11 cellular contexts compared by ENCODE assay signal in genomic region chr2:200300650-200301314, GRCh38. TPM values are rescaled to one million over a fixed set of nuclear protein-coding genes. Genes with fewer than 3 reads are reported as not detected.
A peak's percentile ranks its signal among the peaks of the same experiment; 100 is the strongest.
DNase-seq lines count a peak whose midpoint lies in the region; ATAC-seq, FAIRE-seq and TF ChIP-seq lines count a peak whose summit lies in the region.
"Had no signal": no experiment of that assay in that cellular context is flagged by ENCODE, and none has a peak within 500 bp of the region (broad histone marks: within the 10 kb centered on the region; RNA-seq: fewer than 3 reads in every experiment).

No MANE protein-coding gene starts in this region.

- H4K20me1 ChIP-seq in SK-N-SH (ENCODE audit: insufficient read depth) = no peaks in the 10 kb centered on the region

- no peak overlapping the region for H3K4me2 ChIP-seq in SK-N-SH

- WGBS in SK-N-SH (ENCODE audit: low lambda C conversion rate) = 80% methylated on average over 4 of the region's 4 CpGs
- 56 to 61% methylated on average over 4 of the region's 4 CpGs for WGBS in heart right ventricle, 2 donors

- POLR2A ChIA-PET in SK-N-SH (lab: Yijun Ruan, JAX) = no interaction called here

- H3K4me3 ChIP-seq in SK-N-SH (ENCODE audit: low read depth in 2 of 2, low read length in 1 of 2) (no peak overlapping the region), heart right ventricle (no peak overlapping the region)
- H3K4me3 ChIP-seq: sigmoid colon had no signal

- no peak overlapping the region for H3K9ac ChIP-seq in SK-N-SH

- H3K27me3 ChIP-seq in SK-N-SH (ENCODE audit: insufficient read depth) (no peaks in the 10 kb centered on the region), heart right ventricle (no peaks in the 10 kb centered on the region)
- H3K27me3 ChIP-seq: sigmoid colon had no signal

- TF ChIP-seq EP300 in SK-N-SH (IDR thresholded peaks at IDR 0.05; ENCODE audit: borderline replicate concordance in 1 of 2, low read depth in 1 of 2, low read length in 1 of 2) = peak in 1 of 2 experiments; percentile 30; a peak in 1 of 4 replicates

- H3K79me2 ChIP-seq in SK-N-SH (ENCODE audit: insufficient read depth) = 0 out of 2 replicates have a peak, but pooled peaks cover 1% of the 10 kb centered on the region

- no peaks in the 10 kb centered on the region for H3K36me3 ChIP-seq in SK-N-SH (replicated peaks in 1 of 2; ENCODE audit: control insufficient read depth in 1 of 2, insufficient read depth in 2 of 2, low read length in 1 of 2)
- H3K36me3 ChIP-seq in heart right ventricle = no peaks in the 10 kb centered on the region
- H3K36me3 ChIP-seq: sigmoid colon had no signal

- TF ChIP-seq RAD21 in SK-N-SH (IDR thresholded peaks at IDR 0.05; ENCODE audit: low read length) = no peak

- no peaks in the 10 kb centered on the region for H3K9me3 ChIP-seq in SK-N-SH
- no peaks in the 10 kb centered on the region for H3K9me3 ChIP-seq in heart right ventricle
- H3K9me3 ChIP-seq: sigmoid colon had no signal

- CTCF ChIA-PET in SK-N-SH (lab: Yijun Ruan, JAX) = interaction anchor here (1.4 kb wide), 1 partner anchor 180 kb away, joined by 4 read pairs; no protein-coding TSS in a partner anchor

- H3K9me2 ChIP-seq in SK-N-SH = no peaks in the 10 kb centered on the region

- FAIRE-seq in urothelium cell line (lab: Jason Lieb, UNC) = no peak
- no peak for FAIRE-seq in frontal cortex (lab: Jason Lieb, UNC)

- intact Hi-C loops in heart right ventricle (cut with DNase I) = loop anchor here in 7 of 10 donors (2.0 to 10.0 kb wide), 7 partner anchors 74 to 316 kb away; no protein-coding TSS in a partner anchor

- no peak overlapping the region for H3K27ac ChIP-seq in SK-N-SH (ENCODE audit: low read depth in 2 of 2, low read length in 1 of 2)
- no peak overlapping the region for H3K27ac ChIP-seq in heart right ventricle
- H3K27ac ChIP-seq: sigmoid colon had no signal

- H3F3A ChIP-seq in SK-N-SH (replicated peaks; ENCODE audit: insufficient read depth) = peaks cover 21% of the 10 kb centered on the region

- no peak for TF ChIP-seq CTCF in SK-N-SH (IDR thresholded peaks at IDR 0.05)
- no peak for TF ChIP-seq CTCF in heart right ventricle (IDR thresholded peaks at IDR 0.05)

- ATAC-seq in heart right ventricle (peak in 6 of 8 donors; percentile 45 to 87 (median 65)), HG02571 (IDR thresholded peaks at IDR 0.05; ENCODE audit: unreplicated experiment) (no peak)

- H2AFZ ChIP-seq in SK-N-SH (ENCODE audit: low read depth) = no peak overlapping the region; the same call in 1 of the 2 replicates

- DNase-seq in NCI-H748 (lab: John Stamatoyannopoulos, UW; ENCODE audit: unreplicated experiment) = peak; percentile 52
- no peak for DNase-seq in NCI-H748 treated with DMSO at 0.1 percent for 48 hours (lab: John Stamatoyannopoulos, UW)
- no peak for DNase-seq in SK-N-SH
- DNase-seq in heart right ventricle = no peak
- peak; percentile 83 for DNase-seq in urothelium cell line (ENCODE audit: low spot score)
- DNase-seq in NCI-H1436 treated with DMSO at 0.1 percent for 48 hours (lab: John Stamatoyannopoulos, UW) = no peak
- DNase-seq in frontal cortex (ENCODE audit: low spot score in 2 of 2) = no peak
- DNase-seq: NCI-H510A, sigmoid colon, T1000 had no signal

- H3K4me1 ChIP-seq in SK-N-SH (ENCODE audit: control insufficient read depth in 1 of 2, insufficient read depth in 2 of 2, low read depth in 1 of 2, low read length in 1 of 2) (peaks cover 0 to 2% of the 10 kb centered on the region in 2 experiments; a peak in 2 of 4 replicates), heart right ventricle (peaks cover 0 to 22% (median 6%) of the 10 kb centered on the region in 9 donors)

TF ChIP-seq in SK-N-SH, 30 proteins besides CTCF, POLR2A, EP300 and RAD21 (continues in another document):
- TF ChIP-seq TEAD4 (IDR thresholded peaks at IDR 0.05; ENCODE audit: borderline replicate concordance, insufficient read depth) = no peak
- no peak for TF ChIP-seq REST (IDR thresholded peaks at IDR 0.05; ENCODE audit: low read depth, low read length)
- TF ChIP-seq TCF12 (IDR thresholded peaks at IDR 0.05) = peak; percentile 62
- TF ChIP-seq, protein P1, sequence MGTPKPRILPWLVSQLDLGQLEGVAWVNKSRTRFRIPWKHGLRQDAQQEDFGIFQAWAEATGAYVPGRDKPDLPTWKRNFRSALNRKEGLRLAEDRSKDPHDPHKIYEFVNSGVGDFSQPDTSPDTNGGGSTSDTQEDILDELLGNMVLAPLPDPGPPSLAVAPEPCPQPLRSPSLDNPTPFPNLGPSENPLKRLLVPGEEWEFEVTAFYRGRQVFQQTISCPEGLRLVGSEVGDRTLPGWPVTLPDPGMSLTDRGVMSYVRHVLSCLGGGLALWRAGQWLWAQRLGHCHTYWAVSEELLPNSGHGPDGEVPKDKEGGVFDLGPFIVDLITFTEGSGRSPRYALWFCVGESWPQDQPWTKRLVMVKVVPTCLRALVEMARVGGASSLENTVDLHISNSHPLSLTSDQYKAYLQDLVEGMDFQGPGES (IDR thresholded peaks at IDR 0.05; ENCODE audit: low read depth, low read length) = no peak
- TF ChIP-seq FOSL2 (IDR thresholded peaks at IDR 0.05; ENCODE audit: borderline replicate concordance, low read depth) = peak; percentile 76
- peak; percentile 75 for TF ChIP-seq JUND (IDR thresholded peaks at IDR 0.05)
- TF ChIP-seq RCOR1 (IDR thresholded peaks at IDR 0.05; ENCODE audit: low read length) = no peak
- no peak for TF ChIP-seq GATA2 (CRISPR knock-in tag; IDR thresholded peaks at IDR 0.05)
- TF ChIP-seq FOXM1 (IDR thresholded peaks at IDR 0.05; ENCODE audit: low read depth) = no peak
- no peak for TF ChIP-seq POLR2AphosphoS5 (IDR thresholded peaks at IDR 0.05; ENCODE audit: low read depth, low read length)
- TF ChIP-seq SMC3 (IDR thresholded peaks at IDR 0.05; ENCODE audit: low read depth, low read length) = no peak
- no peak for TF ChIP-seq MXI1 (IDR thresholded peaks at IDR 0.05; ENCODE audit: low read depth, low read length)
- no peak for TF ChIP-seq NRF1 (IDR thresholded peaks at IDR 0.05; ENCODE audit: low read depth, low read length)
- no peak for TF ChIP-seq ZBTB33 (IDR thresholded peaks at IDR 0.05; ENCODE audit: borderline replicate concordance, low read depth)
- TF ChIP-seq FOXJ3 (CRISPR knock-in tag; IDR thresholded peaks at IDR 0.05) = no peak
- TF ChIP-seq, protein P2, sequence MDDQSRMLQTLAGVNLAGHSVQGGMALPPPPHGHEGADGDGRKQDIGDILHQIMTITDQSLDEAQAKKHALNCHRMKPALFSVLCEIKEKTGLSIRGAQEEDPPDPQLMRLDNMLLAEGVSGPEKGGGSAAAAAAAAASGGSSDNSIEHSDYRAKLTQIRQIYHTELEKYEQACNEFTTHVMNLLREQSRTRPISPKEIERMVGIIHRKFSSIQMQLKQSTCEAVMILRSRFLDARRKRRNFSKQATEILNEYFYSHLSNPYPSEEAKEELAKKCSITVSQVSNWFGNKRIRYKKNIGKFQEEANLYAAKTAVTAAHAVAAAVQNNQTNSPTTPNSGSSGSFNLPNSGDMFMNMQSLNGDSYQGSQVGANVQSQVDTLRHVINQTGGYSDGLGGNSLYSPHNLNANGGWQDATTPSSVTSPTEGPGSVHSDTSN (IDR thresholded peaks at IDR 0.05) = peak; percentile 78
- peak; percentile 71; the same call in 1 of the 2 replicates for TF ChIP-seq RXRA (IDR thresholded peaks at IDR 0.05; ENCODE audit: borderline replicate concordance, low read depth)
- TF ChIP-seq NFIC (IDR thresholded peaks at IDR 0.05; ENCODE audit: borderline replicate concordance) = peak; percentile 84
- no peak for TF ChIP-seq CHD2 (IDR thresholded peaks at IDR 0.05; ENCODE audit: low read length, partially characterized antibody)

RNA-seq across cellular contexts. Expression of gene SPATS2L, which starts 5.7 kb away (rescaled TPM):
- polyA plus RNA-seq in SK-N-SH (2012; rRNA removed) (77.7 and 86.8 TPM in 2 replicates), heart right ventricle (10 to 100 TPM; 23.4 to 74.2 TPM)
- 88.6 and 91.1 TPM in 2 replicates for polyA plus RNA-seq in SK-N-SH (2012; cell fraction: cytosol; rRNA removed)
- polyA plus RNA-seq in SK-N-SH (2012; cell fraction: nucleus; rRNA removed) = 42.9 and 50.4 TPM in 2 replicates
- total RNA-seq in heart right ventricle (100 to 1,000 TPM in 2 of 10 donors, 10 to 100 TPM in 8; 48.4 to 104 (median 73.5) TPM), frontal cortex (40.8 TPM)

Comparison
In these comparisons a context has a peak if more than half of its experiments do, and no peak if none do; other contexts are left out.
1. DNase-seq: peak in NCI-H748 (single experiment) and urothelium cell line (single experiment); none in NCI-H748 treated with DMSO at 0.1 percent for 48 hours (single experiment), SK-N-SH (single experiment), heart right ventricle (0 of 2), NCI-H1436 treated with DMSO at 0.1 percent for 48 hours (single experiment) and frontal cortex (0 of 2).